In the genomic region with DNA sequence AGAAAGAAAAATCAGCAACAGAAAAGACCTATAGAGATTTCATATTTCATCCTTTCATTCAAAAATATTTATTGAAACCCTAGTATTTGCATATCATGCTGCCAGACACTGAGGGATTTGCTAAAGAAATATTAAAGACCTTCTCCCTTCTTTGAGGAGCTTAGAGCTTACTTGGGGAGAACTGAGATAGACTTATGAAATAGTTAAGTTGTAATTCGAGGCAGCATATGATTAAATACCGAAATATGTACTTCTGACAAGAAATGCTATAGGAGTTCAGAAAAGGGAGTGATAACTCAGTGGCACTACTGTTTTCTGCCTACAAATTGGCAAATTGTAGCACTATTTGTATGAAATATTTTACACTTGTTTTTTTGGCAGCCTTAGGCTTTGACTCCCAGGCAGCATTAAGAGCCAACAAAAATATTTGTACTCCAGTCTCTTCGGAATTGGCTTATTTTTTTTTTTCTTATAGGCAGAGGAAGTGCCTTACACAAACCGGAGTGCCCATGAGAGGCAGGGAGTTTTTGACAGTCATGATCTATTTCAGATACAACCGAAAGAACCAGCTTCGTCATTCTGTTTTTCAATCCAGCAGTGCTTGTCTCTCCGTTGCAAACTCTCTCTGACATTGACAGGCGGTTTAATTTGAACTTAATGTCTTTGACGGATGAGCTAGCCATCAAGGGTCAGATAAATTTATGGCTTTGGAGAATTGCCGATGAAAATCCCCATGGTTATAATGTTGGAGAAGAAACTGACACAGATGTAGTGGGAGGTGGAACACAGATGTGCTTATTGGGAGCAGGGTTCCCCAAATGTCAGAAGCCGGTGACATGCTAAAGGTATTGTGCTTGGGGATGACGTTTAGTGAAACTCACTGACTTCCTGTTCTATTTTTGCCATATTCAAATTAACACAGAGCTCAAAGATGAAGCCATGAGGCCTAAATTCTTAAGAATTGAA, we compare ENCODE assay signal across 8 cellular contexts. TPM values are rescaled to one million over a fixed set of nuclear protein-coding genes. Genes with fewer than 3 reads are reported as not detected.
DNase-seq lines count a peak whose midpoint lies in the region; ATAC-seq, FAIRE-seq and TF ChIP-seq lines count a peak whose summit lies in the region.

No MANE protein-coding gene starts in this region.

- H3K4me3 Mint-ChIP-seq in nephron (peak overlapping the region; percentile 12 to 47 (median 36)), neural progenitor cell (no peak overlapping the region), mesothelial cell of epicardium (no peak overlapping the region)

- peaks cover 59% of the 10 kb centered on the region for H3K4me1 Mint-ChIP-seq in nephron
- H3K4me1 Mint-ChIP-seq in neural progenitor cell, result peaks cover 11% of the 10 kb centered on the region
- peaks cover 30% of the 10 kb centered on the region for H3K4me1 Mint-ChIP-seq in mesothelial cell of epicardium

- no peaks in the 10 kb centered on the region for H3K79me2 ChIP-seq in K562 (ENCODE audit: control insufficient read depth, insufficient read depth, low read length)
- H3K79me2 ChIP-seq in neural progenitor cell (ENCODE audit: low read depth), result no peaks in the 10 kb centered on the region

- H3K36me3 ChIP-seq in K562 (ENCODE audit: control insufficient read depth, insufficient read depth, low read length) (no peaks in the 10 kb centered on the region), neural progenitor cell (no peaks in the 10 kb centered on the region)

- no peaks in the 10 kb centered on the region for H3K27me3 ChIP-seq in K562 (ENCODE audit: control insufficient read depth in 2 of 2, insufficient read depth in 2 of 2, low read length in 2 of 2)
- no peaks in the 10 kb centered on the region for H3K27me3 ChIP-seq in neural progenitor cell

- TF ChIP-seq POLR2A in GM12892 (IDR thresholded peaks at IDR 0.05; ENCODE audit: low read depth, low read length), result peak; percentile 72; the same call in 1 of the 2 replicates
- no peak for TF ChIP-seq POLR2A in K562 (conservative IDR thresholded peaks at IDR 0.05)

- TF ChIP-seq EP300 in K562 (IDR thresholded peaks at IDR 0.05; ENCODE audit: low read length), result peak; percentile 51; the same call in 1 of the 2 replicates

- H3K4me1 ChIP-seq in K562 (replicated peaks in 1 of 2; ENCODE audit: control insufficient read depth in 2 of 2, insufficient read depth in 2 of 2, low read length in 2 of 2) (peaks cover 0 to 26% of the 10 kb centered on the region in 2 experiments; a peak in 3 of 5 replicates), neural progenitor cell (no peaks in the 10 kb centered on the region)

- H3K27ac Mint-ChIP-seq in nephron (peak overlapping the region; percentile 77 to 86 (median 82)), neural progenitor cell (no peak overlapping the region), mesothelial cell of epicardium (no peak overlapping the region)

- H3K27me3 Mint-ChIP-seq in nephron (ENCODE audit: low read depth), result peaks cover 2% of the 10 kb centered on the region
- H3K27me3 Mint-ChIP-seq in neural progenitor cell (ENCODE audit: insufficient read depth, low read depth), result peaks cover 5% of the 10 kb centered on the region
- H3K27me3 Mint-ChIP-seq in mesothelial cell of epicardium (ENCODE audit: low read depth), result no peaks in the 10 kb centered on the region

- peak; percentile 98 for FAIRE-seq in GM12892 (lab: Jason Lieb, UNC)
- FAIRE-seq in K562 (lab: Jason Lieb, UNC), result peak; percentile 63

- intact Hi-C loops in K562 (cut with micrococcal nuclease), result no loop called here

- no peaks in the 10 kb centered on the region for H3F3A ChIP-seq in neural progenitor cell (ENCODE audit: low read depth)

- CTCF ChIA-PET in K562 (lab: Yijun Ruan, JAX; ENCODE audit: low intra/inter-chr PET ratio), result no interaction called here

- TF ChIP-seq RAD21 in K562 (CRISPR knock-in tag; conservative IDR thresholded peaks at IDR 0.05 in 1 of 2, IDR thresholded peaks at IDR 0.05 in 1 of 2), result 0 out of 4 replicates have a peak, but pooled peaks of 1 of the 2 experiments have one; percentile 10

- H3K9me3 ChIP-seq in K562 (replicated peaks; ENCODE audit: control insufficient read depth, insufficient read depth, low read depth, low read length) (no peaks in the 10 kb centered on the region), neural progenitor cell (ENCODE audit: low read depth) (no peaks in the 10 kb centered on the region)

- H4K20me1 ChIP-seq in K562 (replicated peaks; ENCODE audit: control insufficient read depth, insufficient read depth, low read length), result no peaks in the 10 kb centered on the region
- no peaks in the 10 kb centered on the region for H4K20me1 ChIP-seq in neural progenitor cell (ENCODE audit: low read depth)

- H2AFZ ChIP-seq in K562 (ENCODE audit: low read depth, low read length), result peak overlapping the region; percentile 83
- H2AFZ ChIP-seq in neural progenitor cell (replicated peaks), result no peak overlapping the region

- no TSS peak for BruUV-seq in K562 (replicated peaks; lab: Mats Ljungman, UMichigan)

- in situ Hi-C loops in K562 (cut with MboI), result no loop called here

- ATAC-seq in GM21737 (IDR thresholded peaks at IDR 0.05; ENCODE audit: unreplicated experiment) (peak; percentile 76), K562 (peak; percentile 78)

- no peak for TF ChIP-seq CTCF in K562 (IDR thresholded peaks at IDR 0.05 in 2 of 3, conservative IDR thresholded peaks at IDR 0.05 in 1 of 3; ENCODE audit: insufficient read depth in 2 of 3, low read depth in 1 of 3, low read length in 3 of 3)
- no peak for TF ChIP-seq CTCF in nephron (IDR thresholded peaks at IDR 0.05; ENCODE audit: unreplicated experiment in 3 of 3)
- no peak for TF ChIP-seq CTCF in neural progenitor cell (IDR thresholded peaks at IDR 0.05)
- no peak for TF ChIP-seq CTCF in mesothelial cell of epicardium (IDR thresholded peaks at IDR 0.05; ENCODE audit: unreplicated experiment)

- H3K9me3 Mint-ChIP-seq in nephron (peaks cover 3% of the 10 kb centered on the region), neural progenitor cell (peaks cover 3% of the 10 kb centered on the region), mesothelial cell of epicardium (peaks cover 4% of the 10 kb centered on the region)

- H3K27ac ChIP-seq in K562 (ENCODE audit: extremely low read depth, low read depth, low read length) (peak overlapping the region; percentile 52), neural progenitor cell (no peak overlapping the region)

- H3K9me1 ChIP-seq in K562 (ENCODE audit: control insufficient read depth, insufficient read depth, low read length), result no peaks in the 10 kb centered on the region

- peaks cover 4% of the 10 kb centered on the region for H3K36me3 Mint-ChIP-seq in nephron (ENCODE audit: low read depth)
- H3K36me3 Mint-ChIP-seq in neural progenitor cell, result peaks cover 10% of the 10 kb centered on the region
- H3K36me3 Mint-ChIP-seq in mesothelial cell of epicardium, result peaks cover 2% of the 10 kb centered on the region

- POLR2A ChIA-PET in K562 (lab: Yijun Ruan, JAX), result interaction anchor here (0.6 to 1.7 kb wide), 9 partner anchors 9 to 1418 kb away, joined by 3 to 10 read pairs (median 4); no protein-coding TSS in a partner anchor

- H3K4me2 ChIP-seq in K562 (ENCODE audit: insufficient read depth, low read length) (peak overlapping the region; percentile 63), neural progenitor cell (no peak overlapping the region)

- no peak overlapping the region for H3K4me3 ChIP-seq in K562
- no peak overlapping the region for H3K4me3 ChIP-seq in neural progenitor cell

- DNase-seq in GM12892 (ENCODE audit: insufficient read length) (peak; percentile 39), NCI-H226 (peak; percentile 10), K562 (ENCODE audit: extremely low read depth in 1 of 4, low spot score in 3 of 4) (peak in 2 of 4 experiments; percentile 18 to 59), neural progenitor cell (ENCODE audit: low spot score) (no peak), mesothelial cell of epicardium (ENCODE audit: low spot score in 2 of 2, unreplicated experiment in 2 of 2) (no peak), NCI-H1105 treated with DMSO at 0.1 percent for 48 hours (lab: John Stamatoyannopoulos, UW) (no peak)

- peak overlapping the region in 1 of 2 experiments; percentile 20; a peak in 2 of 4 replicates for H3K9ac ChIP-seq in K562 (ENCODE audit: insufficient read depth in 1 of 2, low read depth in 2 of 2, low read length in 2 of 2)
- H3K9ac ChIP-seq in neural progenitor cell, result no peak overlapping the region

- 3% methylated on average over 12 of the region's 12 CpGs for WGBS in K562 (ENCODE audit: insufficient coverage, low coverage, missing lambda C conversion rate)

TF ChIP-seq in K562, 482 proteins besides CTCF, POLR2A, EP300 and RAD21 (continues in another document):
- peak; percentile 35; the same call in 1 of the 2 replicates for TF ChIP-seq MAFF (IDR thresholded peaks at IDR 0.05; ENCODE audit: low read length)
- TF ChIP-seq NFE2L1 (tag; IDR thresholded peaks at IDR 0.05; ENCODE audit: borderline replicate concordance, low read depth), result peak; percentile 47; the same call in 1 of the 2 replicates
- peak; percentile 43 for TF ChIP-seq DPF2 (IDR thresholded peaks at IDR 0.05)
- peak; percentile 18; the same call in 1 of the 2 replicates for TF ChIP-seq L3MBTL2 (IDR thresholded peaks at IDR 0.05)
- TF ChIP-seq ATF1 (CRISPR knock-in tag; IDR thresholded peaks at IDR 0.05), result no peak
- 0 out of 2 replicates have a peak, but pooled peaks have one; percentile 5 for TF ChIP-seq ATF1 (tag; IDR thresholded peaks at IDR 0.05)

RNA-seq across cellular contexts. Expression of gene PLXNC1, which starts 59.4 kb away (rescaled TPM):
- polyA plus RNA-seq in GM12892 (2012; ENCODE audit: missing spikeins), result 14.3 TPM
- total RNA-seq in K562 (2011; cell fraction: chromatin; rRNA removed; ENCODE audit: low replicate concordance), result 0.32 and 0.37 TPM in 2 replicates
- total RNA-seq in K562 (2011; cell fraction: nucleolus; rRNA removed), result under 0.01 TPM in 1 of 2 replicates, not detected in the other
- 0.23 and 0.29 TPM in 2 replicates for total RNA-seq in K562 (2011; cell fraction: nucleoplasm; rRNA removed)
- total RNA-seq in K562 (2014; rRNA removed) (0.14 and 0.16 TPM in 2 replicates), K562 (2014; rRNA removed; fragmentation: Illumina TruSeq; extraction: Trizol) (0.18 and 0.45 TPM in 2 replicates), K562 (2015; rRNA removed; fragmentation: Illumina TruSeq; extraction: Trizol) (0.30 and 0.87 TPM in 2 replicates), K562 (2021) (0.33 and 0.42 TPM in 2 replicates), neural progenitor cell (ENCODE audit: low replicate concordance) (13.4 and 16.7 TPM in 2 replicates), mesothelial cell of epicardium (3.0 to 3.6 TPM (median 3.4 TPM) in 3 replicates)
- polyA plus RNA-seq in K562 (2011; rRNA removed) (0.12 and 0.53 TPM in 2 replicates), K562 (2014; fragmentation: Illumina TruSeq; extraction: Trizol) (0.21 and 0.44 TPM in 2 replicates), K562 (2014; fragmentation: Nextera tagmentation; extraction: Ambion mirVana) (under 1 TPM; 0.28 to 0.55 TPM), K562 (2014; rRNA removed) (0.08 TPM in 2 replicates)
- 0.01 and 0.25 TPM in 2 replicates for polyA plus RNA-seq in K562 (2011; cell fraction: cytosol; rRNA removed)
- polyA plus RNA-seq in K562 (2011; cell fraction: nucleus; rRNA removed), result 0.14 and 0.77 TPM in 2 replicates
- polyA plus RNA-seq in K562 (2012), result 0.59 and 1.0 TPM in 2 replicates
- 0.12 and 1.7 TPM in 2 replicates for polyA minus RNA-seq in K562 (2011; rRNA and poly(A)+ RNA removed)
- polyA minus RNA-seq in K562 (2011; cell fraction: cytosol; rRNA and poly(A)+ RNA removed), result 0.76 TPM in 1 of 2 replicates, not detected in the other
- under 0.01 and 1.2 TPM in 2 replicates for polyA minus RNA-seq in K562 (2011; cell fraction: nucleus; rRNA and poly(A)+ RNA removed)

Comparison
In these comparisons a context has a peak if more than half of its experiments do, and no peak if none do; other contexts are left out.
1. DNase-seq: peak in GM12892 (single experiment) and NCI-H226 (single experiment); none in neural progenitor cell (single experiment), mesothelial cell of epicardium (0 of 2) and NCI-H1105 treated with DMSO at 0.1 percent for 48 hours (single experiment).
2. H3K27ac Mint-ChIP-seq: peak in nephron (3 of 3); none in neural progenitor cell (single experiment) and mesothelial cell of epicardium (single experiment).
3. H3K4me3 Mint-ChIP-seq: peak in nephron (3 of 3); none in neural progenitor cell (single experiment) and mesothelial cell of epicardium (single experiment).